Comparison of ENCODE assay signal across 12 cellular contexts in the genomic region with DNA sequence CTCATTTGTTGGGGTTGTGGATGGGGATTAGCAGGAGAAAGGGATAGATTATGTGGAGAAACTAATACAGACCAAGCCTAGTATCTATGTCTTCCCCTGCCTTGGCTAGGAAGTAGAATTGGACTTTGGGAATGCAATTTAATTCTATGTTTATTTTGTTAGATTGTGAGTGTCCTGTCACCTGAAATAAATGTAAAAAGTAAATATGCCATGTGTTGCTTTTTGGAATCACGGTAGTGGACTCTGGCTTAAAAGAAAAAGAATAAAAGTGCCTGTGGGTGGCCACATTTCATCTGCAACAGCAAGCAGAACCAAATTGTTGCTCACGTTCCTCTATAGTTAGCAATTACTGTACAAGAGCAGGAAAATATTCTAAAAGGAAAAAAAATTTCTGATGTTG. TPM values are rescaled to one million over a fixed set of nuclear protein-coding genes. Genes with fewer than 3 reads are reported as not detected.
DNase-seq lines count a peak whose midpoint lies in the region; ATAC-seq and TF ChIP-seq lines count a peak whose summit lies in the region.
"Had no signal": no experiment of that assay in that cellular context is flagged by ENCODE, and none has a peak within 500 bp of the region (broad histone marks: within the 10 kb centered on the region; RNA-seq: fewer than 3 reads in every experiment).

No MANE protein-coding gene starts in this region.

- CTCF ChIA-PET in CD4-positive, alpha-beta T cell (lab: Charles Lee): interaction anchor here (0.7 kb wide), 1 partner anchor 70 kb away, joined by 3 read pairs; no protein-coding TSS in a partner anchor

- H3K4me3 Mint-ChIP-seq in CD4-positive, alpha-beta T cell: peak overlapping the region; percentile 66
- H3K4me3 Mint-ChIP-seq in HFFc6 (peak overlapping the region; percentile 92), nephron progenitor cell (peak overlapping the region; percentile 86)
- H3K4me3 Mint-ChIP-seq in activated T-helper 2 cell treated with anti-CD3 and anti-CD28 coated beads, Interferon-gamma antibody, Interleukin-2, Interleukin-4, amounts not matched to agents 10 μg/mL and 5 μg/mL and 100 μg/mL, durations not matched to agents 14 hours and 24 hours and 36 hours (ENCODE audit: low read depth): peak overlapping the region; percentile 35

- DNase-seq in CD4-positive, alpha-beta T cell: no peak
- DNase-seq in HFFc6: no peak
- DNase-seq in activated T-helper 2 cell treated with anti-CD3 and anti-CD28 coated beads, Interferon-gamma antibody, Interleukin-2, Interleukin-4, amounts not matched to agents 10 μg/mL and 5 μg/mL and 100 μg/mL, durations not matched to agents 14 hours and 24 hours and 36 hours (ENCODE audit: low spot score): no peak
- DNase-seq in nephron progenitor cell: no peak
- no peak for DNase-seq in HCEC 1CT
- DNase-seq: effector CD4-positive, alpha-beta T cell; left ventricle myocardium superior; NCI-H187; substantia nigra had no signal

- H3K4me1 Mint-ChIP-seq in CD4-positive, alpha-beta T cell (ENCODE audit: low read depth): peaks cover 51% of the 10 kb centered on the region
- H3K4me1 Mint-ChIP-seq in HFFc6 (ENCODE audit: low read depth) (peaks cover 58% of the 10 kb centered on the region), nephron progenitor cell (peaks cover 73% of the 10 kb centered on the region)
- H3K4me1 Mint-ChIP-seq in activated T-helper 2 cell treated with anti-CD3 and anti-CD28 coated beads, Interferon-gamma antibody, Interleukin-2, Interleukin-4, amounts not matched to agents 10 μg/mL and 5 μg/mL and 100 μg/mL, durations not matched to agents 14 hours and 24 hours and 36 hours (ENCODE audit: low read depth): peaks cover 26% of the 10 kb centered on the region

- no peak for ATAC-seq in CD4-positive, alpha-beta T cell (ENCODE audit: poor library complexity)
- no peak for ATAC-seq in HG02642 (IDR thresholded peaks at IDR 0.05; ENCODE audit: poor library complexity, unreplicated experiment)
- ATAC-seq in GM18502 (IDR thresholded peaks at IDR 0.05; ENCODE audit: poor library complexity, unreplicated experiment): no peak
- ATAC-seq: activated naive CD4-positive, alpha-beta T cell treated with anti-CD3 and anti-CD28 coated beads, Interleukin-2, amount 50 U/mL, for 72 hours; left ventricle myocardium superior had no signal

- H3K27me3 ChIP-seq in CD4-positive, alpha-beta T cell (ENCODE audit: control insufficient read depth, insufficient read depth, low read length): no peaks in the 10 kb centered on the region

- intact Hi-C loops in CD4-positive, alpha-beta T cell (cut with DNase I, micrococcal nuclease): loop anchor here in 1 of 2 experiments (5.0 kb wide), 1 partner anchor 40 kb away; a partner anchor contains a TSS
- intact Hi-C loops in activated T-helper 2 cell treated with anti-CD3 and anti-CD28 coated beads, Interferon-gamma antibody, Interleukin-2, Interleukin-4, amounts not matched to agents 10 μg/mL and 5 μg/mL and 100 μg/mL, durations not matched to agents 14 hours and 24 hours and 36 hours (cut with micrococcal nuclease): loop anchor here (5.0 kb wide), 1 partner anchor 120 kb away; a partner anchor contains a TSS

- no peaks in the 10 kb centered on the region for H3K9me3 Mint-ChIP-seq in CD4-positive, alpha-beta T cell
- H3K9me3 Mint-ChIP-seq in HFFc6: no peaks in the 10 kb centered on the region
- no peaks in the 10 kb centered on the region for H3K9me3 Mint-ChIP-seq in activated T-helper 2 cell treated with anti-CD3 and anti-CD28 coated beads, Interferon-gamma antibody, Interleukin-2, Interleukin-4, amounts not matched to agents 10 μg/mL and 5 μg/mL and 100 μg/mL, durations not matched to agents 14 hours and 24 hours and 36 hours
- no peaks in the 10 kb centered on the region for H3K9me3 Mint-ChIP-seq in nephron progenitor cell
- H3K9me3 Mint-ChIP-seq: activated naive CD4-positive, alpha-beta T cell treated with anti-CD3 and anti-CD28 coated beads, Interleukin-2, amount 50 U/mL, for 72 hours had no signal

- no peak for TF ChIP-seq CTCF in CD4-positive, alpha-beta T cell (IDR thresholded peaks at IDR 0.05)
- TF ChIP-seq CTCF in HFFc6 (IDR thresholded peaks at IDR 0.05): no peak
- no peak for TF ChIP-seq CTCF in nephron progenitor cell (IDR thresholded peaks at IDR 0.05)

- peaks cover 17% of the 10 kb centered on the region for H3K36me3 Mint-ChIP-seq in CD4-positive, alpha-beta T cell (ENCODE audit: low read depth)
- peaks cover 24% of the 10 kb centered on the region; the same call in 1 of the 2 replicates for H3K36me3 Mint-ChIP-seq in HFFc6 (ENCODE audit: low read depth)
- H3K36me3 Mint-ChIP-seq in activated T-helper 2 cell treated with anti-CD3 and anti-CD28 coated beads, Interferon-gamma antibody, Interleukin-2, Interleukin-4, amounts not matched to agents 10 μg/mL and 5 μg/mL and 100 μg/mL, durations not matched to agents 14 hours and 24 hours and 36 hours (ENCODE audit: low read depth): peaks cover 6% of the 10 kb centered on the region
- peaks cover 58% of the 10 kb centered on the region for H3K36me3 Mint-ChIP-seq in nephron progenitor cell (ENCODE audit: low read depth)

- H3K27me3 Mint-ChIP-seq in CD4-positive, alpha-beta T cell: no peaks in the 10 kb centered on the region
- H3K27me3 Mint-ChIP-seq in HFFc6 (ENCODE audit: insufficient read depth) (no peaks in the 10 kb centered on the region; the same call in 1 of the 2 replicates), nephron progenitor cell (ENCODE audit: low read depth, poor library complexity) (no peaks in the 10 kb centered on the region)
- no peaks in the 10 kb centered on the region for H3K27me3 Mint-ChIP-seq in activated T-helper 2 cell treated with anti-CD3 and anti-CD28 coated beads, Interferon-gamma antibody, Interleukin-2, Interleukin-4, amounts not matched to agents 10 μg/mL and 5 μg/mL and 100 μg/mL, durations not matched to agents 14 hours and 24 hours and 36 hours (ENCODE audit: low read depth)

- POLR2A ChIA-PET in CD4-positive, alpha-beta T cell (lab: Charles Lee): interaction anchor here (0.6 kb wide), 2 partner anchors 43 to 291 kb away, joined by 3 read pairs; a partner anchor contains a TSS

- H3K27ac ChIP-seq in CD4-positive, alpha-beta T cell (ENCODE audit: low read depth, low read length): no peak overlapping the region

- no peaks in the 10 kb centered on the region for H3K9me3 ChIP-seq in CD4-positive, alpha-beta T cell (ENCODE audit: control insufficient read depth, low read length)

- H3K27ac Mint-ChIP-seq in CD4-positive, alpha-beta T cell: no peak overlapping the region
- H3K27ac Mint-ChIP-seq in HFFc6: no peak overlapping the region
- no peak overlapping the region for H3K27ac Mint-ChIP-seq in activated T-helper 2 cell treated with anti-CD3 and anti-CD28 coated beads, Interferon-gamma antibody, Interleukin-2, Interleukin-4, amounts not matched to agents 10 μg/mL and 5 μg/mL and 100 μg/mL, durations not matched to agents 14 hours and 24 hours and 36 hours
- H3K27ac Mint-ChIP-seq in nephron progenitor cell: no peak overlapping the region
- H3K27ac Mint-ChIP-seq: activated naive CD4-positive, alpha-beta T cell treated with anti-CD3 and anti-CD28 coated beads, Interleukin-2, amount 50 U/mL, for 72 hours had no signal

RNA-seq across cellular contexts. Expression of a gene that starts 42.3 kb away (rescaled TPM):
- total RNA-seq in CD4-positive, alpha-beta T cell: 1 to 10 TPM; 1.5 TPM
- total RNA-seq in HFFc6 (2021; fragmentation: NEBNext Ultra II Directional; extraction: Animal tissue kit (Norgen Biotek cat#: 25700)): 1 to 10 TPM; 2.1 to 2.7 (median 2.5) TPM
- 1.5 and 1.6 TPM in 2 replicates for total RNA-seq in activated T-helper 2 cell treated with anti-CD3 and anti-CD28 coated beads, Interferon-gamma antibody, Interleukin-2, Interleukin-4, amounts not matched to agents 10 μg/mL and 5 μg/mL and 100 μg/mL, durations not matched to agents 14 hours and 24 hours and 36 hours

Comparison
In these comparisons a context has a peak if more than half of its experiments do, and no peak if none do; other contexts are left out.
1. H3K4me3 Mint-ChIP-seq: peak in every context shown above with its lines; median percentile 92 in HFFc6; 86 in nephron progenitor cell; 66 in CD4-positive, alpha-beta T cell; 35 in activated T-helper 2 cell treated with anti-CD3 and anti-CD28 coated beads, Interferon-gamma antibody, Interleukin-2, Interleukin-4, amounts not matched to agents 10 μg/mL and 5 μg/mL and 100 μg/mL, durations not matched to agents 14 hours and 24 hours and 36 hours.